ENCODE assay signal across 8 cellular contexts in the genomic region with DNA sequence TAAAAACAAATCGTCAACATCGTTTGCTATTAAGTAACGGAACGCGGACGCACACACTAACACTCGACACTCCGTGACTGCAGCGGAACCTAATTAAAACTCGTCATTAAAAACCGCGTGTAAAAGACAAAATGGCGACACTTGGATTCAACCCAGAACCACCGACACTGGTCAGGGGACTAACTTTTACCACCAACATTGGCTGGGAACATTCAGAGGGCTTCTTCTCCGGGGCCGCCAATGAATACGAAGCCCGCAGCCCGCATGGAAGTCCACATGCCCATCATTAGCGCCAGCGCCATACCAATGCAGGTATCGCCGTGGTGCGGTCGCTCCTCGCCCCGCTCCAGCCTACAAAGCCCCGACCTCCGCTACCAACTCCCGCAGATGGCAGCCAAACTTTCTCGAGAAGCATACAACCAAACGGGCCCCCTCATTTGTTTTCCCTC. TPM values are rescaled to one million over a fixed set of nuclear protein-coding genes. Genes with fewer than 3 reads are reported as not detected.
DNase-seq lines count a peak whose midpoint lies in the region; ATAC-seq and TF ChIP-seq lines count a peak whose summit lies in the region.

No MANE protein-coding gene starts in this region.

- H3K4me3 ChIP-seq in WERI-Rb-1 (ENCODE audit: low read depth, low read length) (peak overlapping the region; percentile 78), lung (peak overlapping the region; percentile 78), stomach (peak overlapping the region; percentile 57 to 76 (median 65))

- ATAC-seq in Right ventricle myocardium inferior: peak; percentile 51
- ATAC-seq in HG03571 (IDR thresholded peaks at IDR 0.05; ENCODE audit: unreplicated experiment): peak; percentile 21
- ATAC-seq in lung (ENCODE audit: insufficient read depth, low FRiP score): peak; percentile 27

- intact Hi-C loops in Right ventricle myocardium inferior (cut with DNase I) (loop anchor here (2.0 kb wide), 1 partner anchor 31 kb away; no protein-coding TSS in a partner anchor), cardiac septum (cut with DNase I) (no loop called here), stomach (cut with DNase I; ENCODE audit: low total_unique reads) (no loop called here)

- H3K27ac ChIP-seq in WERI-Rb-1 (peak overlapping the region; percentile 99), lung (ENCODE audit: low read depth in 1 of 2, low read length in 1 of 2) (peak overlapping the region; percentile 97 to 98), stomach (peak overlapping the region; percentile 87 to 96 (median 93))

- H3K27me3 ChIP-seq in WERI-Rb-1 (ENCODE audit: insufficient read depth, low read depth, severe bottlenecking): peaks cover 11% of the 10 kb centered on the region
- H3K27me3 ChIP-seq in lung (ENCODE audit: control insufficient read depth, insufficient read depth): no peaks in the 10 kb centered on the region
- H3K27me3 ChIP-seq in stomach: no peaks in the 10 kb centered on the region

- peaks cover 3% of the 10 kb centered on the region for H3K9me3 ChIP-seq in WERI-Rb-1 (ENCODE audit: severe bottlenecking)
- H3K9me3 ChIP-seq in lung (ENCODE audit: control insufficient read depth in 2 of 2, insufficient read depth in 1 of 2, low read length in 1 of 2): peaks cover 0 to 2% of the 10 kb centered on the region in 2 donors
- H3K9me3 ChIP-seq in stomach: no peaks in the 10 kb centered on the region

- TF ChIP-seq CTCF in WERI-Rb-1 (IDR thresholded peaks at IDR 0.05; ENCODE audit: low read depth, low read length) (no peak), lung (IDR thresholded peaks at IDR 0.05; ENCODE audit: control extremely low read depth, extremely low read depth) (no peak), stomach (IDR thresholded peaks at IDR 0.05) (no peak)

- WGBS in lung, 2 donors: 0 to 33% methylated on average over 20 to 32 of the region's 32 CpGs
- WGBS in stomach, 5 donors: 0 to 45% (median 5%) methylated on average over 17 to 32 of the region's 32 CpGs

- TF ChIP-seq POLR2A in stomach (IDR thresholded peaks at IDR 0.05): no peak

- TF ChIP-seq EP300 in stomach (IDR thresholded peaks at IDR 0.05): no peak

- H3K36me3 ChIP-seq in WERI-Rb-1 (peaks cover 53% of the 10 kb centered on the region), lung (ENCODE audit: control insufficient read depth in 2 of 2, insufficient read depth in 2 of 2, low read length in 2 of 2) (peaks cover 4% of the 10 kb centered on the region in 2 donors), stomach (peaks cover 21 to 37% (median 31%) of the 10 kb centered on the region in 4 donors)

- H3K4me1 ChIP-seq in lung (ENCODE audit: control insufficient read depth in 2 of 2, insufficient read depth in 2 of 2, low read length in 2 of 2) (peaks cover 0 to 2% of the 10 kb centered on the region in 2 donors), stomach (peaks cover 0 to 13% (median 9%) of the 10 kb centered on the region in 4 donors)

- no peak for DNase-seq in Right ventricle myocardium inferior (ENCODE audit: missing footprints)
- no peak for DNase-seq in cardiac septum (ENCODE audit: low spot score)
- DNase-seq in WERI-Rb-1: no peak
- peak; percentile 38 for DNase-seq in dermis blood vessel endothelial cell
- peak; percentile 28 for DNase-seq in lung (ENCODE audit: low spot score)
- DNase-seq in stomach: no peak
- DNase-seq in KG1 (lab: John Stamatoyannopoulos, UW): no peak

RNA-seq across cellular contexts. Expression of a gene that starts 0.5 kb away (rescaled TPM):
- total RNA-seq in Right ventricle myocardium inferior: 73.5 TPM
- total RNA-seq in cardiac septum: 92.7 TPM
- 200 and 299 TPM in 2 replicates for total RNA-seq in dermis blood vessel endothelial cell
- total RNA-seq in lung: 100 to 1,000 TPM; 125 to 280 TPM
- polyA plus RNA-seq in lung: 100 to 1,000 TPM in 1 of 2 donors, 10 to 100 TPM in 1; 89.0 to 101 TPM
- 100 to 1,000 TPM in 4 of 5 donors, 10 to 100 TPM in 1; 68.1 to 245 (median 137) TPM for total RNA-seq in stomach
- polyA plus RNA-seq in stomach: 100 to 1,000 TPM in 1 of 3 donors, 10 to 100 TPM in 2; 72.6 to 130 (median 93.1) TPM

Comparison
In these comparisons a context has a peak if more than half of its experiments do, and no peak if none do; other contexts are left out.
1. DNase-seq: peak in dermis blood vessel endothelial cell (single experiment) and lung (single experiment); none in Right ventricle myocardium inferior (single experiment), cardiac septum (single experiment), WERI-Rb-1 (single experiment), stomach (single experiment) and KG1 (single experiment).
2. Peak in every context shown above with its lines, with median percentiles within 50 percentile points of each other: ATAC-seq, H3K27ac ChIP-seq and H3K4me3 ChIP-seq.